In genomic region chr15:78438595-78439285, GRCh38 we compare ENCODE assay signal across 7 cellular contexts. TPM values are rescaled to one million over a fixed set of nuclear protein-coding genes. Genes with fewer than 3 reads are reported as not detected.
DNase-seq lines count a peak whose midpoint lies in the region; ATAC-seq and TF ChIP-seq lines count a peak whose summit lies in the region.

No MANE protein-coding gene starts in this region.

- H3K36me3 ChIP-seq in RWPE2 (ENCODE audit: low read depth) (peaks cover 46% of the 10 kb centered on the region), body of pancreas (replicated peaks in 1 of 2; ENCODE audit: insufficient read depth in 1 of 2, low read depth in 2 of 2) (peaks cover 0 to 2% of the 10 kb centered on the region in 2 donors)

- intact Hi-C loops in body of pancreas (cut with DNase I) = no loop called here

- H3K4me1 ChIP-seq in RWPE2 (ENCODE audit: insufficient read depth, poor library complexity, severe bottlenecking) (peaks cover 27% of the 10 kb centered on the region), body of pancreas (peaks cover 49% of the 10 kb centered on the region)

- ATAC-seq in HG02870 (IDR thresholded peaks at IDR 0.05; ENCODE audit: unreplicated experiment) (peak; percentile 20), RWPE2 (ENCODE audit: low read depth) (peak; percentile 47), body of pancreas (no peak), HG02610 (IDR thresholded peaks at IDR 0.05; ENCODE audit: unreplicated experiment) (no peak)

- H3K27me3 ChIP-seq in RWPE2 (ENCODE audit: insufficient read depth, poor library complexity, severe bottlenecking) (no peaks in the 10 kb centered on the region), body of pancreas (no peaks in the 10 kb centered on the region)

- no peak for TF ChIP-seq POLR2A in body of pancreas (IDR thresholded peaks at IDR 0.05)

- DNase-seq in GM10248 (ENCODE audit: extremely low spot score) = peak; percentile 24
- no peak for DNase-seq in RWPE2 (ENCODE audit: low spot score)
- DNase-seq in body of pancreas = peak in 2 of 4 donors; percentile 10 to 18
- DNase-seq in kidney tubule cell (ENCODE audit: low spot score) = peak; percentile 20
- peak in 2 of 3 experiments; percentile 5 to 9 for DNase-seq in stimulated activated CD4-positive, alpha-beta T cell treated with anti-CD3 and anti-CD28 coated beads, TNF-alpha, amount 100 ng/mL, for 24 hours (ENCODE audit: low read depth in 3 of 3)

- TF ChIP-seq CTCF in GM10248 (IDR thresholded peaks at IDR 0.05; ENCODE audit: control extremely low read depth, extremely low read depth, low read depth, missing control alignments) = peak; percentile 11
- peak; percentile 63 for TF ChIP-seq CTCF in RWPE2 (IDR thresholded peaks at IDR 0.05; ENCODE audit: poor library complexity, severe bottlenecking)
- TF ChIP-seq CTCF in body of pancreas (IDR thresholded peaks at IDR 0.05) = no peak

- POLR2A ChIA-PET in GM10248 (lab: Yijun Ruan, JAX) = interaction anchor here (0.7 kb wide), 1 partner anchor 45 kb away, joined by 7 read pairs; no protein-coding TSS in a partner anchor

- no peaks in the 10 kb centered on the region for H3K9me3 ChIP-seq in RWPE2 (ENCODE audit: severe bottlenecking)
- no peaks in the 10 kb centered on the region for H3K9me3 ChIP-seq in body of pancreas

- CTCF ChIA-PET in GM10248 (lab: Yijun Ruan, JAX) = interaction anchor here (0.6 to 7.0 kb wide), 6 partner anchors 11 to 65 kb away, joined by 3 to 43 read pairs (median 4); no protein-coding TSS in a partner anchor

- H3K27ac ChIP-seq in RWPE2 (ENCODE audit: poor library complexity, severe bottlenecking) = peak overlapping the region; percentile 65
- H3K27ac ChIP-seq in body of pancreas = peak overlapping the region; percentile 39 to 94 (median 91)

- 0% methylated on average over 10 to 24 of the region's 24 CpGs for WGBS in body of pancreas, 2 donors

- H3K4me3 ChIP-seq in RWPE2 (ENCODE audit: severe bottlenecking) (peak overlapping the region; percentile 93), body of pancreas (peak overlapping the region; percentile 91 to 92)

RNA-seq across cellular contexts. Expression of gene IREB2, which starts 0.7 kb away (rescaled TPM):
- 10 to 100 TPM; 16.2 to 31.9 TPM for total RNA-seq in body of pancreas

Comparison
In these comparisons a context has a peak if more than half of its experiments do, and no peak if none do; other contexts are left out.
1. CTCF ChIP-seq: peak in GM10248 (single experiment) and RWPE2 (single experiment); none in body of pancreas (0 of 7).
2. ATAC-seq: peak in HG02870 (single experiment) and RWPE2 (single experiment); none in body of pancreas (single experiment) and HG02610 (single experiment).